In the genomic region with DNA sequence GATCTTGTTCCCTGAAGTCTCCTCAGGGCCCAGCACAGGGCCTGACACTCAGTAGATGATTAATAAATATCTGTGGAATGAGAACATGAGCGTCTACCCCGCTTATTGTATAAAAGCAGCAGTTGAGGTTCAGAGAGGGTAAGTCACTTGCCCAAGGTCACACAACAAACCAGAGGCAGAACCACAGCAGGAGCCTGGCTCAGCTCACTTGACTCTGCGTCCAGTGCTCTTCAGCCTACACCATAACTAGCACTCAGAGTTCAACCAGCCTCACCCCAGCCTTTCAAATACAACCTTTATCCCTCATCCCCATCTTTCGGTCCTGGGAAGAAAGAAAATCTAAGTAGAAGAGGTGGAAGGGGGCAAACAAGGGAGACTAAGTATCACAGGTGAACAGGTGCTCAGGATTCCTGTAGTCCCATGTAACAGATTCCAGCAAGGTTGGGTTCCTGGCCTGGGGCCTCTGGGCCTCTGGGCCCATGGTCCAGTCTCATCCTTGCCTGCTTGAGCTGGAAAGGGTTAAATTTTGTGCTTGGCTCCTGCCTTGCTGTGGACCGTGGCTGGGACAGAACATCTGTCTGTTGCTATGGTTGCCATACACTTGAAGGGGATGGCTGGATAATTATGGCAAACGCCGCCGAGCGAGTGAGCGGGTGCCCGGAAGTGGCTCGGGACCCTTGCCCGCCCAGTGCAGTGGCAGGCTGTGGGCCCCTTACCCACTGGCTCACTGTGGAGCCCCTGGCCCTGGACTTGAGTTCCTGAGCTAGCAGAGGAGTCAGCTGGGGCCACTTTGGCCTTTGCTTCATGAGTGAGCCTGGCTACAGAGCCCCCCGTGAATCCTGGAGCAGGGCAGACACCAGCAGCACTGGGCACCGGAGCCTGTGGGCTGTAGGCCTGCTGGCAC, we compare ENCODE assay signal across 2 cellular contexts.
TF ChIP-seq lines count a peak whose summit lies in the region.

No MANE protein-coding gene starts in this region.

TF ChIP-seq in SK-N-SH, 30 proteins besides CTCF, POLR2A, EP300 and RAD21 (continued from another document):
- TF ChIP-seq MEF2A (IDR thresholded peaks at IDR 0.05; ENCODE audit: borderline replicate concordance, low read depth) (no peak), TAF1 (IDR thresholded peaks at IDR 0.05; ENCODE audit: borderline replicate concordance, low read depth, low read length) (no peak), SMC3 (IDR thresholded peaks at IDR 0.05; ENCODE audit: low read depth, low read length) (no peak), YY1 (IDR thresholded peaks at IDR 0.05; ENCODE audit: low read depth) (no peak), EZH2phosphoT487 (IDR thresholded peaks at IDR 0.05; ENCODE audit: borderline replicate concordance, low read depth) (no peak), TEAD4 (IDR thresholded peaks at IDR 0.05; ENCODE audit: borderline replicate concordance, insufficient read depth) (no peak), ELF1 (IDR thresholded peaks at IDR 0.05) (no peak), JUND (IDR thresholded peaks at IDR 0.05) (no peak), SIN3A (IDR thresholded peaks at IDR 0.05; ENCODE audit: borderline replicate concordance, low read depth, low read length) (no peak), FOXM1 (IDR thresholded peaks at IDR 0.05; ENCODE audit: low read depth) (no peak)
- TF ChIP-seq, protein P1, sequence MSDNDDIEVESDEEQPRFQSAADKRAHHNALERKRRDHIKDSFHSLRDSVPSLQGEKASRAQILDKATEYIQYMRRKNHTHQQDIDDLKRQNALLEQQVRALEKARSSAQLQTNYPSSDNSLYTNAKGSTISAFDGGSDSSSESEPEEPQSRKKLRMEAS (IDR thresholded peaks at IDR 0.05; ENCODE audit: low read depth) = no peak

TF ChIP-seq in SK-N-SH treated with all-trans-retinoic acid at 6 μM for 48 hours, 23 proteins besides CTCF, POLR2A, EP300 and RAD21 (continued from another document):
- TF ChIP-seq, protein P2, sequence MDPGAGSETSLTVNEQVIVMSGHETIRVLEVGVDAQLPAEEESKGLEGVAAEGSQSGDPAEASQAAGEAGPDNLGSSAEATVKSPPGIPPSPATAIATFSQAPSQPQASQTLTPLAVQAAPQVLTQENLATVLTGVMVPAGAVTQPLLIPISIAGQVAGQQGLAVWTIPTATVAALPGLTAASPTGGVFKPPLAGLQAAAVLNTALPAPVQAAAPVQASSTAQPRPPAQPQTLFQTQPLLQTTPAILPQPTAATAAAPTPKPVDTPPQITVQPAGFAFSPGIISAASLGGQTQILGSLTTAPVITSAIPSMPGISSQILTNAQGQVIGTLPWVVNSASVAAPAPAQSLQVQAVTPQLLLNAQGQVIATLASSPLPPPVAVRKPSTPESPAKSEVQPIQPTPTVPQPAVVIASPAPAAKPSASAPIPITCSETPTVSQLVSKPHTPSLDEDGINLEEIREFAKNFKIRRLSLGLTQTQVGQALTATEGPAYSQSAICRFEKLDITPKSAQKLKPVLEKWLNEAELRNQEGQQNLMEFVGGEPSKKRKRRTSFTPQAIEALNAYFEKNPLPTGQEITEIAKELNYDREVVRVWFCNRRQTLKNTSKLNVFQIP (CRISPR knock-in tag; IDR thresholded peaks at IDR 0.05; ENCODE audit: borderline replicate concordance, low read depth) = no peak
- TF ChIP-seq TOX (CRISPR knock-in tag; IDR thresholded peaks at IDR 0.05; ENCODE audit: borderline replicate concordance) = no peak
